Comparison of ENCODE assay signal across 23 cellular contexts in genomic region chr1:43818691-43819090, GRCh38.
"Had no signal": no experiment of that assay in that cellular context is flagged by ENCODE, and none has a peak within 500 bp of the region (broad histone marks: within the 10 kb centered on the region; RNA-seq: fewer than 3 reads in every experiment).

No MANE protein-coding gene starts in this region.

- H3K27me3 ChIP-seq: brain microvascular endothelial cell, cardiac muscle cell, SJCRH30 had no signal

- H3K4me3 ChIP-seq: cardiac muscle cell, SJCRH30 had no signal

- H3K4me3 Mint-ChIP-seq: activated B cell treated with CpG ODN at 0.5 μM for 24 hours; activated CD4-positive, alpha-beta memory T cell treated with anti-CD3 and anti-CD28 coated beads, Interleukin-2, amount 10 ng/mL, durations not matched to agents 7 days and 5 days; activated CD4-positive, alpha-beta T cell treated with anti-CD3 and anti-CD28 coated beads, Interleukin-2, amount 10 ng/mL, durations not matched to agents 7 days and 5 days; activated naive CD4-positive, alpha-beta T cell treated with anti-CD3 and anti-CD28 coated beads for 36 hours; activated naive CD8-positive, alpha-beta T cell; activated T-helper 17 cell treated with anti-CD3 and anti-CD28 coated beads, Interleukin-2, amount 50 U/mL, for 72 hours; T-helper 17 cell had no signal

- H3K27me3 Mint-ChIP-seq: activated B cell treated with CpG ODN at 0.5 μM for 24 hours; activated CD4-positive, alpha-beta memory T cell treated with anti-CD3 and anti-CD28 coated beads, Interleukin-2, amount 10 ng/mL, durations not matched to agents 7 days and 5 days; activated CD4-positive, alpha-beta T cell treated with anti-CD3 and anti-CD28 coated beads, Interleukin-2, amount 10 ng/mL, durations not matched to agents 7 days and 5 days; activated naive CD8-positive, alpha-beta T cell; activated T-helper 17 cell treated with anti-CD3 and anti-CD28 coated beads, Interleukin-2, amount 50 U/mL, for 72 hours; T-helper 17 cell had no signal

- DNase-seq: activated B cell treated with CpG ODN at 0.5 μM for 24 hours; activated CD4-positive, alpha-beta memory T cell treated with anti-CD3 and anti-CD28 coated beads, Interleukin-2, amount 10 ng/mL, durations not matched to agents 7 days and 5 days; activated CD4-positive, alpha-beta T cell treated with anti-CD3 and anti-CD28 coated beads, Interleukin-2, amount 10 ng/mL, durations not matched to agents 7 days and 5 days; activated gamma-delta T cell; activated naive CD4-positive, alpha-beta T cell treated with anti-CD3 and anti-CD28 coated beads for 36 hours; activated T-cell treated with anti-CD3 and anti-CD28 coated beads for 4 hours; activated T-cell treated with anti-CD3 and anti-CD28 coated beads, Interleukin-2, amount 50 U/mL, for 48 hours; brain microvascular endothelial cell; NCI-H1048; NCI-H1417; NCI-H1930; NCI-H2107; NCI-H2171 treated with DMSO at 0.1 percent for 48 hours; NCI-H226; NCI-H526; NCI-H82; Right ventricle myocardium superior; SJCRH30; T-helper 17 cell; T-helper 9 cell had no signal

- H3K36me3 ChIP-seq: cardiac muscle cell had no signal

- H3K27ac Mint-ChIP-seq: activated B cell treated with CpG ODN at 0.5 μM for 24 hours; activated CD4-positive, alpha-beta memory T cell treated with anti-CD3 and anti-CD28 coated beads, Interleukin-2, amount 10 ng/mL, durations not matched to agents 7 days and 5 days; activated CD4-positive, alpha-beta T cell treated with anti-CD3 and anti-CD28 coated beads, Interleukin-2, amount 10 ng/mL, durations not matched to agents 7 days and 5 days; activated naive CD4-positive, alpha-beta T cell treated with anti-CD3 and anti-CD28 coated beads for 36 hours; activated naive CD8-positive, alpha-beta T cell; activated T-helper 17 cell treated with anti-CD3 and anti-CD28 coated beads, Interleukin-2, amount 50 U/mL, for 72 hours; T-helper 17 cell had no signal

- H3K4me1 Mint-ChIP-seq: activated B cell treated with CpG ODN at 0.5 μM for 24 hours; activated CD4-positive, alpha-beta memory T cell treated with anti-CD3 and anti-CD28 coated beads, Interleukin-2, amount 10 ng/mL, durations not matched to agents 7 days and 5 days; activated CD4-positive, alpha-beta T cell treated with anti-CD3 and anti-CD28 coated beads, Interleukin-2, amount 10 ng/mL, durations not matched to agents 7 days and 5 days had no signal
